In genomic region chr14:67704484-67705089, GRCh38 we compare ENCODE assay signal across 9 cellular contexts. TPM values are rescaled to one million over a fixed set of nuclear protein-coding genes. Genes with fewer than 3 reads are reported as not detected.
A peak's percentile ranks its signal among the peaks of the same experiment; 100 is the strongest.
DNase-seq lines count a peak whose midpoint lies in the region; ATAC-seq and TF ChIP-seq lines count a peak whose summit lies in the region.
"Had no signal": no experiment of that assay in that cellular context is flagged by ENCODE, and none has a peak within 500 bp of the region (broad histone marks: within the 10 kb centered on the region; RNA-seq: fewer than 3 reads in every experiment).

No MANE protein-coding gene starts in this region.

- peak; percentile 85 for ATAC-seq in activated CD8-positive, alpha-beta memory T cell treated with anti-CD3 and anti-CD28 coated beads, Interleukin-2, amount 10 ng/mL, durations not matched to agents 7 days and 5 days
- no peak for ATAC-seq in GM21515 (IDR thresholded peaks at IDR 0.05; ENCODE audit: unreplicated experiment)

- H3K27ac Mint-ChIP-seq in activated CD8-positive, alpha-beta memory T cell treated with anti-CD3 and anti-CD28 coated beads, Interleukin-2, amount 10 ng/mL, durations not matched to agents 7 days and 5 days, result no peak overlapping the region

- no peak overlapping the region for H2AFZ ChIP-seq in smooth muscle cell (ENCODE audit: low read depth)

- no peak for DNase-seq in activated CD8-positive, alpha-beta memory T cell treated with anti-CD3 and anti-CD28 coated beads, Interleukin-2, amount 10 ng/mL, durations not matched to agents 7 days and 5 days
- DNase-seq in activated CD8-positive, alpha-beta memory T cell treated with anti-CD3 and anti-CD28 coated beads, Interleukin-2, amount 50 U/mL, for 48 hours, result no peak
- peak; percentile 86 for DNase-seq in KBM-7
- DNase-seq in NOMO-1 treated with dmso at 0.1 percent for 144 hours (lab: John Stamatoyannopoulos, UW; ENCODE audit: unreplicated experiment), result peak; percentile 41
- DNase-seq in astrocyte of the spinal cord (ENCODE audit: low read depth, low spot score), result peak; percentile 53
- DNase-seq in iPS DF 19.7 (ENCODE audit: low read depth, low spot score), result peak; percentile 12
- no peak for DNase-seq in smooth muscle cell (lab: John Stamatoyannopoulos, UW; ENCODE audit: unreplicated experiment)

- peaks cover 3% of the 10 kb centered on the region for H3K4me1 Mint-ChIP-seq in activated CD8-positive, alpha-beta memory T cell treated with anti-CD3 and anti-CD28 coated beads, Interleukin-2, amount 10 ng/mL, durations not matched to agents 7 days and 5 days
- H3K4me1 Mint-ChIP-seq: CD8-positive, alpha-beta memory T cell had no signal

- H3K4me2 ChIP-seq in smooth muscle cell, result no peak overlapping the region

- H3K36me3 ChIP-seq in smooth muscle cell (ENCODE audit: low read depth), result peaks cover 4% of the 10 kb centered on the region

- H3F3A ChIP-seq in smooth muscle cell (ENCODE audit: low read depth), result no peaks in the 10 kb centered on the region

- H3K4me3 ChIP-seq in astrocyte of the spinal cord (ENCODE audit: low read depth, low read length), result no peak overlapping the region
- H3K4me3 ChIP-seq in smooth muscle cell, result no peak overlapping the region

- in situ Hi-C loops in KBM-7 (cut with MboI; ENCODE audit: low pct_unique_long_range_greater_than_20kb, low sequenced_read_pairs) (no loop called here), astrocyte of the spinal cord (cut with HindIII; ENCODE audit: low sequenced_read_pairs) (no loop called here)

- H3K27ac ChIP-seq in smooth muscle cell (ENCODE audit: low read depth), result no peak overlapping the region

- no peaks in the 10 kb centered on the region for H3K9me3 ChIP-seq in smooth muscle cell (replicated peaks; ENCODE audit: low read depth)

- no peaks in the 10 kb centered on the region for H3K9me3 Mint-ChIP-seq in activated CD8-positive, alpha-beta memory T cell treated with anti-CD3 and anti-CD28 coated beads, Interleukin-2, amount 10 ng/mL, durations not matched to agents 7 days and 5 days (ENCODE audit: low read depth)

- H3K9ac ChIP-seq in smooth muscle cell (ENCODE audit: low read depth), result no peak overlapping the region

- CTCF ChIA-PET in activated CD8-positive, alpha-beta memory T cell treated with anti-CD3 and anti-CD28 coated beads, Interleukin-2, amount 10 ng/mL, durations not matched to agents 7 days and 5 days (lab: Charles Lee), result interaction anchor here (0.7 to 4.6 kb wide), 56 partner anchors 9 to 313 kb away, joined by 3 to 78 read pairs (median 4); partner anchors contain the start of genes ARG2, PIGH, PLEKHH1 and RDH11

- peaks cover 4% of the 10 kb centered on the region for H3K36me3 Mint-ChIP-seq in activated CD8-positive, alpha-beta memory T cell treated with anti-CD3 and anti-CD28 coated beads, Interleukin-2, amount 10 ng/mL, durations not matched to agents 7 days and 5 days

- peaks cover 4% of the 10 kb centered on the region for H3K27me3 Mint-ChIP-seq in activated CD8-positive, alpha-beta memory T cell treated with anti-CD3 and anti-CD28 coated beads, Interleukin-2, amount 10 ng/mL, durations not matched to agents 7 days and 5 days

- no peaks in the 10 kb centered on the region for H3K27me3 ChIP-seq in smooth muscle cell (ENCODE audit: low read depth)

- H3K4me1 ChIP-seq in smooth muscle cell (ENCODE audit: low read depth), result no peaks in the 10 kb centered on the region

- 0% methylated on average over 3 of the region's 3 CpGs for WGBS in smooth muscle cell (ENCODE audit: low lambda C conversion rate)

- H3K79me2 ChIP-seq in smooth muscle cell (ENCODE audit: low read depth), result no peaks in the 10 kb centered on the region

- H3K4me3 Mint-ChIP-seq in activated CD8-positive, alpha-beta memory T cell treated with anti-CD3 and anti-CD28 coated beads, Interleukin-2, amount 10 ng/mL, durations not matched to agents 7 days and 5 days, result no peak overlapping the region
- H3K4me3 Mint-ChIP-seq: CD8-positive, alpha-beta memory T cell had no signal

- TF ChIP-seq CTCF in astrocyte of the spinal cord (IDR thresholded peaks at IDR 0.05; ENCODE audit: low read depth, low read length) (peak; percentile 73), smooth muscle cell (IDR thresholded peaks at IDR 0.05; ENCODE audit: borderline replicate concordance, insufficient read depth, poor library complexity, severe bottlenecking) (peak; percentile 66)

- no peaks in the 10 kb centered on the region for H4K20me1 ChIP-seq in smooth muscle cell (ENCODE audit: low read depth)

RNA-seq across cellular contexts. Expression of gene RDH12, which starts 2.9 kb away (rescaled TPM):
- not detected for total RNA-seq in activated CD8-positive, alpha-beta memory T cell treated with anti-CD3 and anti-CD28 coated beads, Interleukin-2, amount 10 ng/mL, durations not matched to agents 7 days and 5 days
- total RNA-seq in smooth muscle cell, result 0.09 and 1.9 TPM in 2 replicates
- polyA plus RNA-seq in smooth muscle cell, result 0.30 TPM in 1 of 2 replicates, not detected in the other
- total RNA-seq: CD8-positive, alpha-beta memory T cell had no signal
- polyA plus RNA-seq: CD8-positive, alpha-beta memory T cell had no signal

RNA-seq across cellular contexts. Expression of gene RDH11, which starts 9.0 kb away (rescaled TPM):
- total RNA-seq in activated CD8-positive, alpha-beta memory T cell treated with anti-CD3 and anti-CD28 coated beads, Interleukin-2, amount 10 ng/mL, durations not matched to agents 7 days and 5 days, result 10 to 100 TPM; 49.6 to 59.8 TPM
- 104 and 121 TPM in 2 replicates for total RNA-seq in smooth muscle cell
- 106 and 116 TPM in 2 replicates for polyA plus RNA-seq in smooth muscle cell

RNA-seq across cellular contexts. Expression of gene VTI1B, which starts 30.2 kb away (rescaled TPM):
- 10 to 100 TPM; 69.2 to 73.5 TPM for total RNA-seq in activated CD8-positive, alpha-beta memory T cell treated with anti-CD3 and anti-CD28 coated beads, Interleukin-2, amount 10 ng/mL, durations not matched to agents 7 days and 5 days
- total RNA-seq in smooth muscle cell, result 32.9 and 33.0 TPM in 2 replicates
- polyA plus RNA-seq in smooth muscle cell, result 106 and 113 TPM in 2 replicates

Comparison
In these comparisons a context has a peak if more than half of its experiments do, and no peak if none do; other contexts are left out.
1. DNase-seq: peak in KBM-7 (single experiment), NOMO-1 treated with dmso at 0.1 percent for 144 hours (single experiment), astrocyte of the spinal cord (single experiment) and iPS DF 19.7 (single experiment); none in activated CD8-positive, alpha-beta memory T cell treated with anti-CD3 and anti-CD28 coated beads, Interleukin-2, amount 10 ng/mL, durations not matched to agents 7 days and 5 days (single experiment), activated CD8-positive, alpha-beta memory T cell treated with anti-CD3 and anti-CD28 coated beads, Interleukin-2, amount 50 U/mL, for 48 hours (single experiment) and smooth muscle cell (single experiment).